Comparison of ENCODE assay signal across 8 cellular contexts in genomic region chr2:172083725-172084483, GRCh38. TPM values are rescaled to one million over a fixed set of nuclear protein-coding genes. Genes with fewer than 3 reads are reported as not detected.
DNase-seq lines count a peak whose midpoint lies in the region; ATAC-seq and TF ChIP-seq lines count a peak whose summit lies in the region.

No MANE protein-coding gene starts in this region.

- H3K36me3 Mint-ChIP-seq in activated naive CD4-positive, alpha-beta T cell treated with anti-CD3 and anti-CD28 coated beads, Interleukin-2, amount 50 U/mL, for 24 hours = no peaks in the 10 kb centered on the region
- peaks cover 29 to 57% of the 10 kb centered on the region in 2 donors for H3K36me3 Mint-ChIP-seq in activated naive CD4-positive, alpha-beta T cell treated with anti-CD3 and anti-CD28 coated beads, Interleukin-2, amount 50 U/mL, for 72 hours
- peaks cover 3% of the 10 kb centered on the region for H3K36me3 Mint-ChIP-seq in endothelial cell (ENCODE audit: low read depth, unreplicated experiment)
- peaks cover 15 to 29% of the 10 kb centered on the region in 2 donors for H3K36me3 Mint-ChIP-seq in stimulated activated naive B cell treated with anti-CD40 and anti-IgM and Interleukin-4, amounts not matched to agents 10 μg/mL and 1 μg/mL and 100 μg/mL, for 72 hours

- peak overlapping the region; percentile 69 for H3K27ac Mint-ChIP-seq in activated naive CD4-positive, alpha-beta T cell treated with anti-CD3 and anti-CD28 coated beads, Interleukin-2, amount 50 U/mL, for 24 hours
- peak overlapping the region in 1 of 2 donors; percentile 44 for H3K27ac Mint-ChIP-seq in activated naive CD4-positive, alpha-beta T cell treated with anti-CD3 and anti-CD28 coated beads, Interleukin-2, amount 50 U/mL, for 72 hours
- no peak overlapping the region for H3K27ac Mint-ChIP-seq in endothelial cell (ENCODE audit: unreplicated experiment)
- peak overlapping the region; percentile 91 for H3K27ac Mint-ChIP-seq in stimulated activated naive B cell treated with anti-CD40 and anti-IgM and Interleukin-4, amounts not matched to agents 10 μg/mL and 1 μg/mL and 100 μg/mL, for 72 hours

- peak overlapping the region; percentile 82 for H3K4me3 Mint-ChIP-seq in activated naive CD4-positive, alpha-beta T cell treated with anti-CD3 and anti-CD28 coated beads, Interleukin-2, amount 50 U/mL, for 24 hours
- peak overlapping the region; percentile 56 for H3K4me3 Mint-ChIP-seq in endothelial cell (ENCODE audit: unreplicated experiment)
- H3K4me3 Mint-ChIP-seq in stimulated activated naive B cell treated with anti-CD40 and anti-IgM and Interleukin-4, amounts not matched to agents 10 μg/mL and 1 μg/mL and 100 μg/mL, for 72 hours = peak overlapping the region; percentile 78 to 88

- peaks cover 48% of the 10 kb centered on the region for H3K4me1 Mint-ChIP-seq in activated naive CD4-positive, alpha-beta T cell treated with anti-CD3 and anti-CD28 coated beads, Interleukin-2, amount 50 U/mL, for 24 hours
- H3K4me1 Mint-ChIP-seq in endothelial cell (ENCODE audit: unreplicated experiment) = peaks cover 42% of the 10 kb centered on the region
- peaks cover 36 to 66% of the 10 kb centered on the region in 2 donors for H3K4me1 Mint-ChIP-seq in stimulated activated naive B cell treated with anti-CD40 and anti-IgM and Interleukin-4, amounts not matched to agents 10 μg/mL and 1 μg/mL and 100 μg/mL, for 72 hours

- peaks cover 33% of the 10 kb centered on the region for H3K4me1 ChIP-seq in NT2/D1 (ENCODE audit: insufficient read depth, insufficient read length)

- peak overlapping the region; percentile 49 for H3K4me3 ChIP-seq in NT2/D1 (ENCODE audit: insufficient read length, low read depth)

- no peaks in the 10 kb centered on the region for H3K9me3 Mint-ChIP-seq in activated naive CD4-positive, alpha-beta T cell treated with anti-CD3 and anti-CD28 coated beads, Interleukin-2, amount 50 U/mL, for 24 hours
- no peaks in the 10 kb centered on the region for H3K9me3 Mint-ChIP-seq in activated naive CD4-positive, alpha-beta T cell treated with anti-CD3 and anti-CD28 coated beads, Interleukin-2, amount 50 U/mL, for 72 hours
- H3K9me3 Mint-ChIP-seq in endothelial cell (ENCODE audit: unreplicated experiment) = no peaks in the 10 kb centered on the region
- peaks cover 8% of the 10 kb centered on the region in 2 donors for H3K9me3 Mint-ChIP-seq in stimulated activated naive B cell treated with anti-CD40 and anti-IgM and Interleukin-4, amounts not matched to agents 10 μg/mL and 1 μg/mL and 100 μg/mL, for 72 hours

- no peak for DNase-seq in activated naive CD4-positive, alpha-beta T cell treated with anti-CD3 and anti-CD28 coated beads, Interleukin-2, amount 50 U/mL, for 72 hours (ENCODE audit: low spot score in 2 of 2)
- DNase-seq in NT2/D1 (ENCODE audit: low read depth, low spot score) (no peak), endothelial cell (ENCODE audit: low spot score) (no peak), NCI-H187 treated with DMSO at 0.1 percent for 48 hours (lab: John Stamatoyannopoulos, UW) (no peak), SHP77 treated with DMSO at 0.1 percent for 48 hours (lab: John Stamatoyannopoulos, UW) (no peak)
- DNase-seq in stimulated activated naive B cell treated with anti-CD40 and anti-IgM and Interleukin-4, amounts not matched to agents 10 μg/mL and 1 μg/mL and 100 μg/mL, for 72 hours = no peak

- no peak for ATAC-seq in activated naive CD4-positive, alpha-beta T cell treated with anti-CD3 and anti-CD28 coated beads, Interleukin-2, amount 50 U/mL, for 72 hours
- peak; percentile 5 to 14 for ATAC-seq in stimulated activated naive B cell treated with anti-CD40 and anti-IgM and Interleukin-4, amounts not matched to agents 10 μg/mL and 1 μg/mL and 100 μg/mL, for 72 hours (replicated peaks)
- ATAC-seq in GM21717 (IDR thresholded peaks at IDR 0.05; ENCODE audit: unreplicated experiment) = no peak

- peaks cover 73% of the 10 kb centered on the region for H3K27me3 Mint-ChIP-seq in activated naive CD4-positive, alpha-beta T cell treated with anti-CD3 and anti-CD28 coated beads, Interleukin-2, amount 50 U/mL, for 24 hours
- peaks cover 49% of the 10 kb centered on the region for H3K27me3 Mint-ChIP-seq in endothelial cell (ENCODE audit: unreplicated experiment)
- H3K27me3 Mint-ChIP-seq in stimulated activated naive B cell treated with anti-CD40 and anti-IgM and Interleukin-4, amounts not matched to agents 10 μg/mL and 1 μg/mL and 100 μg/mL, for 72 hours = peaks cover 86 to 90% of the 10 kb centered on the region in 2 donors

- H3K36me3 ChIP-seq in NT2/D1 (ENCODE audit: insufficient read depth, insufficient read length, low read length) = no peaks in the 10 kb centered on the region

- H3K27me3 ChIP-seq in NT2/D1 (ENCODE audit: insufficient read depth, insufficient read length) = peaks cover 93% of the 10 kb centered on the region

- no peak for TF ChIP-seq CTCF in endothelial cell (IDR thresholded peaks at IDR 0.05; ENCODE audit: unreplicated experiment)

- no peaks in the 10 kb centered on the region for H3K9me3 ChIP-seq in NT2/D1 (ENCODE audit: insufficient read depth, low read length)

- H3K9ac ChIP-seq in NT2/D1 (ENCODE audit: insufficient read length, low read depth) = peak overlapping the region; percentile 72

RNA-seq across cellular contexts. Expression of gene DLX1, which starts 1.4 kb away (rescaled TPM):
- total RNA-seq in activated naive CD4-positive, alpha-beta T cell treated with anti-CD3 and anti-CD28 coated beads, Interleukin-2, amount 50 U/mL, for 72 hours = not detected
- 0.87 TPM for total RNA-seq in endothelial cell (ENCODE audit: unreplicated experiment)

RNA-seq across cellular contexts. Expression of gene DLX2, which starts 18.8 kb away (rescaled TPM):
- not detected for total RNA-seq in activated naive CD4-positive, alpha-beta T cell treated with anti-CD3 and anti-CD28 coated beads, Interleukin-2, amount 50 U/mL, for 72 hours
- 0.28 TPM for total RNA-seq in endothelial cell (ENCODE audit: unreplicated experiment)

Comparison
In these comparisons a context has a peak if more than half of its experiments do, and no peak if none do; other contexts are left out.
1. ATAC-seq: peak in stimulated activated naive B cell treated with anti-CD40 and anti-IgM and Interleukin-4, amounts not matched to agents 10 μg/mL and 1 μg/mL and 100 μg/mL, for 72 hours (2 of 2); none in activated naive CD4-positive, alpha-beta T cell treated with anti-CD3 and anti-CD28 coated beads, Interleukin-2, amount 50 U/mL, for 72 hours (0 of 2) and GM21717 (single experiment).
2. Peak in every context shown above with its lines, with median percentiles within 50 percentile points of each other: H3K4me3 Mint-ChIP-seq.